Comparison of ENCODE assay signal across 15 cellular contexts in genomic region chr15:39948817-39949216, GRCh38.
"Had no signal": no experiment of that assay in that cellular context is flagged by ENCODE, and none has a peak within 500 bp of the region (broad histone marks: within the 10 kb centered on the region; RNA-seq: fewer than 3 reads in every experiment).

No MANE protein-coding gene starts in this region.

- H3K4me1 Mint-ChIP-seq: memory B cell; stimulated activated naive B cell treated with anti-CD40 and anti-IgM and Interleukin-4, amounts not matched to agents 10 μg/mL and 1 μg/mL and 100 μg/mL, for 72 hours had no signal

- H3K27ac ChIP-seq: cardiac muscle cell, colonic mucosa, gastroesophageal sphincter, left ventricle myocardium inferior, psoas muscle had no signal

- H3K27ac Mint-ChIP-seq: activated T-cell treated with anti-CD3 and anti-CD28 coated beads, Interleukin-2, amount 50 U/mL, for 24 hours; memory B cell; stimulated activated naive B cell treated with anti-CD40 and anti-IgM and Interleukin-4, amounts not matched to agents 10 μg/mL and 1 μg/mL and 100 μg/mL, for 72 hours; type B pancreatic cell had no signal

- H3K4me1 ChIP-seq: colonic mucosa, left ventricle myocardium inferior, psoas muscle had no signal

- H3K27me3 ChIP-seq: cardiac muscle cell, colonic mucosa, gastroesophageal sphincter had no signal

- H3K27me3 Mint-ChIP-seq: activated T-cell treated with anti-CD3 and anti-CD28 coated beads, Interleukin-2, amount 50 U/mL, for 24 hours; memory B cell; natural killer cell treated with Interleukin-12 subunit alpha and Interleukin-12 subunit beta and Interleukin-15 and Interleukin-18, amount 100 ng/mL, for 72 hours; stimulated activated naive B cell treated with anti-CD40 and anti-IgM and Interleukin-4, amounts not matched to agents 10 μg/mL and 1 μg/mL and 100 μg/mL, for 72 hours; type B pancreatic cell had no signal

- H3K9me3 Mint-ChIP-seq: activated T-cell treated with anti-CD3 and anti-CD28 coated beads, Interleukin-2, amount 50 U/mL, for 24 hours; memory B cell; natural killer cell treated with Interleukin-12 subunit alpha and Interleukin-12 subunit beta and Interleukin-15 and Interleukin-18, amount 100 ng/mL, for 72 hours; stimulated activated naive B cell treated with anti-CD40 and anti-IgM and Interleukin-4, amounts not matched to agents 10 μg/mL and 1 μg/mL and 100 μg/mL, for 72 hours; type B pancreatic cell had no signal

- DNase-seq: activated CD4-positive, alpha-beta T cell treated with anti-CD3 and anti-CD28 coated beads, Interleukin-2, amount 50 U/mL, for 4 hours; activated gamma-delta T cell treated with Interleukin-2 at 50 U/mL for 16 hours; activated T-cell treated with anti-CD3 and anti-CD28 coated beads, Interleukin-2, amount 50 U/mL, for 24 hours; colonic mucosa; effector CD8-positive, alpha-beta T cell; left ventricle myocardium inferior; psoas muscle; stimulated activated CD4-positive, alpha-beta T cell treated with anti-CD3 and anti-CD28 coated beads, Interleukin-2, amount 100 ng/mL, for 24 hours; stimulated activated naive B cell treated with anti-CD40 and anti-IgM and Interleukin-4, amounts not matched to agents 10 μg/mL and 1 μg/mL and 100 μg/mL, for 72 hours had no signal

- H3K4me3 ChIP-seq: cardiac muscle cell, colonic mucosa, gastroesophageal sphincter, left ventricle myocardium inferior, psoas muscle had no signal

- H3K4me3 Mint-ChIP-seq: activated T-cell treated with anti-CD3 and anti-CD28 coated beads, Interleukin-2, amount 50 U/mL, for 24 hours; memory B cell; natural killer cell treated with Interleukin-12 subunit alpha and Interleukin-12 subunit beta and Interleukin-15 and Interleukin-18, amount 100 ng/mL, for 72 hours; stimulated activated naive B cell treated with anti-CD40 and anti-IgM and Interleukin-4, amounts not matched to agents 10 μg/mL and 1 μg/mL and 100 μg/mL, for 72 hours; type B pancreatic cell had no signal

- ATAC-seq: gastroesophageal sphincter; natural killer cell treated with Interleukin-12 subunit alpha and Interleukin-12 subunit beta and Interleukin-15 and Interleukin-18, amount 100 ng/mL, for 72 hours; psoas muscle; sciatic nerve; stimulated activated naive B cell treated with anti-CD40 and anti-IgM and Interleukin-4, amounts not matched to agents 10 μg/mL and 1 μg/mL and 100 μg/mL, for 72 hours had no signal
